19 cellular contexts compared by ENCODE assay signal in genomic region chr7:22429386-22429785, GRCh38.
"Had no signal": no experiment of that assay in that cellular context is flagged by ENCODE, and none has a peak within 500 bp of the region (broad histone marks: within the 10 kb centered on the region; RNA-seq: fewer than 3 reads in every experiment).

No MANE protein-coding gene starts in this region.

- H3K9me3 ChIP-seq: ascending aorta, esophagus squamous epithelium, lower lobe of right lung, neutrophil, pancreas, thyroid gland had no signal

- H3K36me3 ChIP-seq: ascending aorta, esophagus squamous epithelium, lower lobe of right lung, neutrophil, pancreas, thyroid gland, WERI-Rb-1 had no signal

- H3K4me3 ChIP-seq: ascending aorta, esophagus squamous epithelium, lower lobe of right lung, pancreas, thyroid gland had no signal

- H3K27me3 ChIP-seq: ascending aorta, esophagus squamous epithelium, neutrophil, pancreas, thyroid gland had no signal

- H3K4me1 ChIP-seq: ascending aorta, lower lobe of right lung, pancreas, thyroid gland had no signal

- DNase-seq: activated CD4-positive, alpha-beta T cell treated with anti-CD3 and anti-CD28 coated beads for 1 hour; activated CD8-positive, alpha-beta memory T cell treated with anti-CD3 and anti-CD28 coated beads for 24 hours; activated CD8-positive, alpha-beta memory T cell treated with anti-CD3 and anti-CD28 coated beads, Interleukin-2, amount 50 U/mL, for 48 hours; activated effector memory CD4-positive, alpha-beta T cell treated with anti-CD3 and anti-CD28 coated beads, Interleukin-2, amount 50 U/mL, for 16 hours; activated naive CD4-positive, alpha-beta T cell treated with anti-CD3 and anti-CD28 coated beads, Interleukin-2, amount 50 U/mL, for 16 hours; activated T-cell treated with anti-CD3 and anti-CD28 coated beads, Interleukin-2, amount 50 U/mL, for 72 hours; effector CD4-positive, alpha-beta T cell; esophagus squamous epithelium; foreskin fibroblast; glutamatergic neuron; hippocampal formation; lower lobe of right lung; pancreas; stimulated activated naive CD4-positive, alpha-beta T cell; T-helper 2 cell; thyroid gland; WERI-Rb-1 had no signal

- H3K27ac ChIP-seq: ascending aorta, lower lobe of right lung, neutrophil, pancreas, thyroid gland, WERI-Rb-1 had no signal
